Comparison of ENCODE assay signal across 1 cellular context in genomic region chr16:89507834-89508590, GRCh38.
A peak's percentile ranks its signal among the peaks of the same experiment; 100 is the strongest.
TF ChIP-seq lines count a peak whose summit lies in the region.

Gene SPG7 (plus strand): TSS chr16:89508403. CDS start chr16:89508418, 15 bp downstream.

TF ChIP-seq in H1, 55 proteins besides CTCF, POLR2A, EP300 and RAD21:
- TF ChIP-seq TAF1 (IDR thresholded peaks at IDR 0.05; ENCODE audit: low read depth, low read length) (peak; percentile 85), RFX5 (IDR thresholded peaks at IDR 0.05; ENCODE audit: borderline replicate concordance, low read depth, low read length) (no peak), BCL11A (IDR thresholded peaks at IDR 0.05; ENCODE audit: low read depth in 2 of 2, low read length in 2 of 2) (no peak), GABPA (IDR thresholded peaks at IDR 0.05; ENCODE audit: borderline replicate concordance, insufficient read depth, low read length) (no peak), CHD1 (IDR thresholded peaks at IDR 0.05; ENCODE audit: low read depth, low read length) (no peak), JUND (IDR thresholded peaks at IDR 0.05; ENCODE audit: low read length) (no peak), POU5F1 (IDR thresholded peaks at IDR 0.05; ENCODE audit: low read depth, low read length) (no peak), SP4 (IDR thresholded peaks at IDR 0.05; ENCODE audit: low read length) (no peak), RBBP5 (IDR thresholded peaks at IDR 0.05; ENCODE audit: borderline replicate concordance, low read depth, low read length) (no peak; the same call in 1 of the 2 replicates), ATF2 (IDR thresholded peaks at IDR 0.05; ENCODE audit: low read length) (no peak), CBX8 (IDR thresholded peaks at IDR 0.05; ENCODE audit: borderline replicate concordance, low read depth, low read length) (no peak), CTBP2 (IDR thresholded peaks at IDR 0.05; ENCODE audit: borderline replicate concordance, insufficient read depth, insufficient read length, low read length) (no peak), RNF2 (IDR thresholded peaks at IDR 0.05; ENCODE audit: borderline replicate concordance, low read depth, low read length, missing control alignments, poor library complexity, severe bottlenecking) (no peak), SAP30 (IDR thresholded peaks at IDR 0.05; ENCODE audit: insufficient read depth, insufficient replicate concordance, low read length) (no peak), KDM1A (IDR thresholded peaks at IDR 0.05; ENCODE audit: borderline replicate concordance, low read length) (no peak), BRCA1 (IDR thresholded peaks at IDR 0.05; ENCODE audit: low read depth, low read length) (no peak), HDAC6 (IDR thresholded peaks at IDR 0.05; ENCODE audit: low read depth, low read length) (no peak), SIN3A (conservative IDR thresholded peaks at IDR 0.05 in 1 of 2, IDR thresholded peaks at IDR 0.05 in 1 of 2; ENCODE audit: low read depth in 1 of 2, low read length in 2 of 2) (peak in 1 of 2 experiments; percentile 7; a peak in 1 of 4 replicates), CHD2 (IDR thresholded peaks at IDR 0.05; ENCODE audit: low read length) (no peak), CBX5 (IDR thresholded peaks at IDR 0.05; ENCODE audit: low read depth, low read length) (no peak), MAX (IDR thresholded peaks at IDR 0.05) (peak; percentile 91), SIX5 (IDR thresholded peaks at IDR 0.05; ENCODE audit: low read depth, low read length) (no peak), KDM5A (IDR thresholded peaks at IDR 0.05; ENCODE audit: low read length) (peak; percentile 72; the same call in 1 of the 2 replicates), SUZ12 (IDR thresholded peaks at IDR 0.05; ENCODE audit: low read length) (no peak), FOSL1 (IDR thresholded peaks at IDR 0.05; ENCODE audit: insufficient read depth, low read depth, low read length) (no peak), HDAC2 (IDR thresholded peaks at IDR 0.05; ENCODE audit: borderline replicate concordance in 1 of 2, low read depth in 2 of 2, low read length in 2 of 2) (peak in 1 of 2 experiments; percentile 78; a peak in 2 of 4 replicates), YY1 (IDR thresholded peaks at IDR 0.05; ENCODE audit: low read depth, low read length) (peak; percentile 93), EZH2 (IDR thresholded peaks at IDR 0.05; ENCODE audit: low read depth, low read length, severe bottlenecking) (no peak), KDM4A (IDR thresholded peaks at IDR 0.05; ENCODE audit: low read depth, low read length, severe bottlenecking) (peak; percentile 82), TAF7 (optimal IDR thresholded peaks at IDR 0.05; ENCODE audit: borderline replicate concordance, low read depth, low read length) (peak; percentile 48), GTF2F1 (IDR thresholded peaks at IDR 0.05; ENCODE audit: borderline replicate concordance, low read depth, low read length) (no peak), NRF1 (IDR thresholded peaks at IDR 0.05; ENCODE audit: low read depth, low read length) (peak; percentile 79), SRF (IDR thresholded peaks at IDR 0.05; ENCODE audit: low read depth, low read length) (no peak), NANOG (IDR thresholded peaks at IDR 0.05; ENCODE audit: insufficient read depth, low read depth, low read length, poor library complexity, severe bottlenecking) (no peak), E2F6 (IDR thresholded peaks at IDR 0.05) (peak; percentile 89), ASH2L (IDR thresholded peaks at IDR 0.05; ENCODE audit: low read length) (peak; percentile 84), SP1 (IDR thresholded peaks at IDR 0.05; ENCODE audit: low read depth, low read length) (no peak), PHF8 (conservative IDR thresholded peaks at IDR 0.05; ENCODE audit: low read depth, low read length) (peak; percentile 98), CREB1 (IDR thresholded peaks at IDR 0.05) (peak; percentile 2), BACH1 (IDR thresholded peaks at IDR 0.05; ENCODE audit: low read length) (no peak), TBP (IDR thresholded peaks at IDR 0.05; ENCODE audit: low read depth, low read length) (peak; percentile 53; the same call in 1 of the 2 replicates), ZNF274 (IDR thresholded peaks at IDR 0.05; ENCODE audit: borderline replicate concordance, extremely low read depth, low read length) (no peak), EGR1 (IDR thresholded peaks at IDR 0.05; ENCODE audit: borderline replicate concordance, low read depth, low read length) (no peak), JUN (IDR thresholded peaks at IDR 0.05; ENCODE audit: low read depth, low read length) (no peak), USF2 (IDR thresholded peaks at IDR 0.05; ENCODE audit: low read length) (no peak), POLR2AphosphoS5 (IDR thresholded peaks at IDR 0.05; ENCODE audit: low read depth, low read length) (peak; percentile 84), SIRT6 (IDR thresholded peaks at IDR 0.05; ENCODE audit: low read length) (no peak), TCF12 (IDR thresholded peaks at IDR 0.05; ENCODE audit: low read depth, low read length) (no peak), TEAD4 (IDR thresholded peaks at IDR 0.05; ENCODE audit: low read depth, low read length) (no peak)
TF ChIP-seq in H1: peak in this region for 15.
